In the genomic region with DNA sequence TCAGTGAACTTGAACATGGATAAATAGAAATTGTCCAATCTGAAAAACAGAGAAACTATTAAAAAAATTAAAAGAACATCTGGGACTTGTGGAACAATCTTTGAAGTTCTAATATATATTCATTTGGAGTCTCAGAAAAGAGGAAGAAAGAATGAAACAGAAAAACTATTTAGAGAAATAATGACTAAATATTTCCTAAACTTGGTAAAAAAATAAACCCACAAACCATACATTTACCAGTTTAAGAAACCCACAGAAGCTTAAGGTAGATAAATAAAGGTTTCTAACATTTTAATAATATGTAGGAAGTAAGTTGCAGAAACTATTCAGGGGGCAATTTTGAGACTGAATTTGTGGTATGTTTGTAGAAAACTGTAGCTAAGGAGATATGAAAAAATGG, we compare ENCODE assay signal across 15 cellular contexts.
DNase-seq lines count a peak whose midpoint lies in the region; ATAC-seq and TF ChIP-seq lines count a peak whose summit lies in the region.
"Had no signal": no experiment of that assay in that cellular context is flagged by ENCODE, and none has a peak within 500 bp of the region (broad histone marks: within the 10 kb centered on the region; RNA-seq: fewer than 3 reads in every experiment).

No MANE protein-coding gene starts in this region.

- no peaks in the 10 kb centered on the region for H3K36me3 ChIP-seq in breast epithelium
- H3K36me3 ChIP-seq: neutrophil had no signal

- POLR2A ChIA-PET in MCF 10A (lab: Yijun Ruan, JAX), result no interaction called here
- POLR2A ChIA-PET in CD4-positive, alpha-beta T cell (lab: Charles Lee), result no interaction called here

- H3K27ac Mint-ChIP-seq in MCF 10A (ENCODE audit: low read depth, unreplicated experiment), result peak overlapping the region; percentile 70
- no peak overlapping the region for H3K27ac Mint-ChIP-seq in CD4-positive, alpha-beta T cell
- no peak overlapping the region for H3K27ac Mint-ChIP-seq in activated T-helper 2 cell treated with anti-CD3 and anti-CD28 coated beads, Interferon-gamma antibody, Interleukin-2, Interleukin-4, amounts not matched to agents 10 μg/mL and 5 μg/mL and 100 μg/mL, durations not matched to agents 14 hours and 24 hours and 36 hours
- H3K27ac Mint-ChIP-seq: activated CD4-positive, alpha-beta T cell treated with anti-CD3 and anti-CD28 coated beads for 36 hours; activated T-helper 1 cell treated with anti-CD3 and anti-CD28 coated beads, Interleukin-12 subunit alpha, Interleukin-12 subunit beta, Interleukin-2, Interleukin-4 antibody, amounts not matched to agents 30 ng/mL and 10 ng/mL and 1 ng/mL, durations not matched to agents 14 hours and 24 hours and 36 hours; memory B cell had no signal

- CTCF ChIA-PET in MCF 10A (lab: Yijun Ruan, JAX), result no interaction called here
- CTCF ChIA-PET in CD4-positive, alpha-beta T cell (lab: Charles Lee), result no interaction called here

- no TSS peak for BruUV-seq in MCF 10A (replicated peaks; lab: Mats Ljungman, UMichigan)

- no peak overlapping the region for H3K4me3 Mint-ChIP-seq in MCF 10A (ENCODE audit: unreplicated experiment)
- H3K4me3 Mint-ChIP-seq in CD4-positive, alpha-beta T cell, result no peak overlapping the region
- no peak overlapping the region for H3K4me3 Mint-ChIP-seq in activated T-helper 2 cell treated with anti-CD3 and anti-CD28 coated beads, Interferon-gamma antibody, Interleukin-2, Interleukin-4, amounts not matched to agents 10 μg/mL and 5 μg/mL and 100 μg/mL, durations not matched to agents 14 hours and 24 hours and 36 hours (ENCODE audit: low read depth)
- H3K4me3 Mint-ChIP-seq: activated CD4-positive, alpha-beta T cell treated with anti-CD3 and anti-CD28 coated beads for 36 hours; activated T-helper 1 cell treated with anti-CD3 and anti-CD28 coated beads, Interleukin-12 subunit alpha, Interleukin-12 subunit beta, Interleukin-2, Interleukin-4 antibody, amounts not matched to agents 30 ng/mL and 10 ng/mL and 1 ng/mL, durations not matched to agents 14 hours and 24 hours and 36 hours; memory B cell had no signal

- H3K36me3 Mint-ChIP-seq in MCF 10A (ENCODE audit: insufficient read depth, unreplicated experiment), result no peaks in the 10 kb centered on the region
- H3K36me3 Mint-ChIP-seq in CD4-positive, alpha-beta T cell (ENCODE audit: low read depth), result peaks cover 56% of the 10 kb centered on the region
- H3K36me3 Mint-ChIP-seq in activated T-helper 2 cell treated with anti-CD3 and anti-CD28 coated beads, Interferon-gamma antibody, Interleukin-2, Interleukin-4, amounts not matched to agents 10 μg/mL and 5 μg/mL and 100 μg/mL, durations not matched to agents 14 hours and 24 hours and 36 hours (ENCODE audit: low read depth), result no peaks in the 10 kb centered on the region
- H3K36me3 Mint-ChIP-seq: memory B cell had no signal

- ATAC-seq in HG02642 (IDR thresholded peaks at IDR 0.05; ENCODE audit: poor library complexity, unreplicated experiment) (peak; percentile 53), HG03442 (IDR thresholded peaks at IDR 0.05; ENCODE audit: unreplicated experiment) (peak; percentile 73)
- ATAC-seq in CD4-positive, alpha-beta T cell (ENCODE audit: poor library complexity), result no peak
- ATAC-seq: activated CD4-positive, alpha-beta T cell treated with anti-CD3 and anti-CD28 coated beads for 36 hours had no signal

- no peak for TF ChIP-seq POLR2A in breast epithelium (IDR thresholded peaks at IDR 0.05)

- TF ChIP-seq CTCF in MCF 10A (IDR thresholded peaks at IDR 0.05; ENCODE audit: unreplicated experiment), result no peak
- TF ChIP-seq CTCF in breast epithelium (IDR thresholded peaks at IDR 0.05), result no peak
- TF ChIP-seq CTCF in CD4-positive, alpha-beta T cell (IDR thresholded peaks at IDR 0.05), result no peak

- DNase-seq in MCF 10A (ENCODE audit: unreplicated experiment) (no peak), breast epithelium (ENCODE audit: low spot score in 2 of 2) (no peak), NCI-H82 (lab: John Stamatoyannopoulos, UW) (no peak)
- DNase-seq in stimulated activated CD4-positive, alpha-beta T cell treated with anti-CD3 and anti-CD28 coated beads, Interleukin-2, amount 100 ng/mL, for 24 hours, result no peak
- DNase-seq in CD4-positive, alpha-beta T cell, result no peak
- DNase-seq in activated T-helper 2 cell treated with anti-CD3 and anti-CD28 coated beads, Interferon-gamma antibody, Interleukin-2, Interleukin-4, amounts not matched to agents 10 μg/mL and 5 μg/mL and 100 μg/mL, durations not matched to agents 14 hours and 24 hours and 36 hours (ENCODE audit: low spot score), result no peak
- DNase-seq: activated CD4-positive, alpha-beta T cell treated with anti-CD3 and anti-CD28 coated beads for 36 hours; NCI-H2107; tibial artery had no signal

- no peaks in the 10 kb centered on the region for H3K27me3 ChIP-seq in breast epithelium
- no peaks in the 10 kb centered on the region for H3K27me3 ChIP-seq in CD4-positive, alpha-beta T cell (ENCODE audit: control insufficient read depth, insufficient read depth, low read length)
- H3K27me3 ChIP-seq: neutrophil, tibial artery had no signal

- intact Hi-C loops in MCF 10A (cut with micrococcal nuclease) (no loop called here), breast epithelium (cut with DNase I; ENCODE audit: low total_unique reads) (no loop called here)
- intact Hi-C loops in CD4-positive, alpha-beta T cell (cut with DNase I, micrococcal nuclease), result no loop called here
- intact Hi-C loops in activated T-helper 2 cell treated with anti-CD3 and anti-CD28 coated beads, Interferon-gamma antibody, Interleukin-2, Interleukin-4, amounts not matched to agents 10 μg/mL and 5 μg/mL and 100 μg/mL, durations not matched to agents 14 hours and 24 hours and 36 hours (cut with micrococcal nuclease), result no loop called here

- no peaks in the 10 kb centered on the region for H3K9me3 Mint-ChIP-seq in MCF 10A (ENCODE audit: unreplicated experiment)
- H3K9me3 Mint-ChIP-seq in CD4-positive, alpha-beta T cell, result peaks cover 7% of the 10 kb centered on the region
- H3K9me3 Mint-ChIP-seq in activated T-helper 2 cell treated with anti-CD3 and anti-CD28 coated beads, Interferon-gamma antibody, Interleukin-2, Interleukin-4, amounts not matched to agents 10 μg/mL and 5 μg/mL and 100 μg/mL, durations not matched to agents 14 hours and 24 hours and 36 hours, result peaks cover 7% of the 10 kb centered on the region

- no peaks in the 10 kb centered on the region for H3K4me1 ChIP-seq in breast epithelium
- H3K4me1 ChIP-seq: tibial artery had no signal

- H3K27me3 Mint-ChIP-seq in MCF 10A (ENCODE audit: insufficient read depth, unreplicated experiment), result no peaks in the 10 kb centered on the region
- H3K27me3 Mint-ChIP-seq in CD4-positive, alpha-beta T cell, result no peaks in the 10 kb centered on the region
- H3K27me3 Mint-ChIP-seq in activated T-helper 2 cell treated with anti-CD3 and anti-CD28 coated beads, Interferon-gamma antibody, Interleukin-2, Interleukin-4, amounts not matched to agents 10 μg/mL and 5 μg/mL and 100 μg/mL, durations not matched to agents 14 hours and 24 hours and 36 hours (ENCODE audit: low read depth), result no peaks in the 10 kb centered on the region
- H3K27me3 Mint-ChIP-seq: activated CD4-positive, alpha-beta T cell treated with anti-CD3 and anti-CD28 coated beads for 36 hours; memory B cell had no signal

- H3K4me1 Mint-ChIP-seq in MCF 10A (ENCODE audit: insufficient read depth, unreplicated experiment), result no peaks in the 10 kb centered on the region
- no peaks in the 10 kb centered on the region for H3K4me1 Mint-ChIP-seq in CD4-positive, alpha-beta T cell (ENCODE audit: low read depth)
- H3K4me1 Mint-ChIP-seq in activated T-helper 2 cell treated with anti-CD3 and anti-CD28 coated beads, Interferon-gamma antibody, Interleukin-2, Interleukin-4, amounts not matched to agents 10 μg/mL and 5 μg/mL and 100 μg/mL, durations not matched to agents 14 hours and 24 hours and 36 hours (ENCODE audit: low read depth), result peaks cover 7% of the 10 kb centered on the region
- H3K4me1 Mint-ChIP-seq: activated CD4-positive, alpha-beta T cell treated with anti-CD3 and anti-CD28 coated beads for 36 hours had no signal

- no peak overlapping the region for H3K4me3 ChIP-seq in breast epithelium
- H3K4me3 ChIP-seq: skin epidermis, tibial artery had no signal

- no peak overlapping the region for H3K27ac ChIP-seq in breast epithelium
- H3K27ac ChIP-seq in CD4-positive, alpha-beta T cell (ENCODE audit: low read depth, low read length), result no peak overlapping the region
- H3K27ac ChIP-seq: neutrophil, skin epidermis, tibial artery had no signal

- peaks cover 4 to 6% of the 10 kb centered on the region in 2 donors for H3K9me3 ChIP-seq in breast epithelium
- no peaks in the 10 kb centered on the region for H3K9me3 ChIP-seq in CD4-positive, alpha-beta T cell (ENCODE audit: control insufficient read depth, low read length)
- H3K9me3 ChIP-seq: neutrophil, tibial artery had no signal
